11 cellular contexts compared by ENCODE assay signal in the genomic region with DNA sequence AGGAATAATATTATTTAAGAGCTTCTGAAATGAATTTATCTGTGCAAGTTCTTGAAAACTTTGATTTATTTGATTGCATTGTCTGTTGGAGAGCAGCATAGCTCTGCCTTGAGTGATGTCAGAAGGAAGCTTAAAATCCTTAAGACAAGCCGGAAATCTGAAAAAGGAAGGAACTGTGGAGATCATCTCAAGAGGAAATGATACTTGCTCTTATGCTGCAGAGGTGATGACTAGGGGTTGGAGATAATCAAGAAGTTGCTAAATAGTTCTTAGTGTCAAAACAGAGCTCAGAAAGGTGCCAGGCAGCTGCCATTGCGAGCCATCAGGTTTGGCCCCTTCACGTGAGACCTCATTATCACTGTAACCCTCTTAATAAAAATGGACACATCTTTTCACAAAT. TPM values are rescaled to one million over a fixed set of nuclear protein-coding genes. Genes with fewer than 3 reads are reported as not detected.
DNase-seq lines count a peak whose midpoint lies in the region; ATAC-seq lines count a peak whose summit lies in the region.
"Had no signal": no experiment of that assay in that cellular context is flagged by ENCODE, and none has a peak within 500 bp of the region (broad histone marks: within the 10 kb centered on the region; RNA-seq: fewer than 3 reads in every experiment).

No MANE protein-coding gene starts in this region.

- no peaks in the 10 kb centered on the region for H3K27me3 Mint-ChIP-seq in naive thymus-derived CD4-positive, alpha-beta T cell
- H3K27me3 Mint-ChIP-seq: stimulated activated memory B cell treated with anti-CD40 and anti-IgM and Interleukin-4, amounts not matched to agents 10 μg/mL and 1 μg/mL and 100 μg/mL, for 72 hours had no signal

- H3K9me3 ChIP-seq in naive thymus-derived CD4-positive, alpha-beta T cell (ENCODE audit: control insufficient read depth in 2 of 3, low read length in 3 of 3) = no peaks in the 10 kb centered on the region

- peaks cover 0 to 4% (median 0%) of the 10 kb centered on the region in 5 donors for H3K36me3 Mint-ChIP-seq in naive thymus-derived CD4-positive, alpha-beta T cell
- H3K36me3 Mint-ChIP-seq: stimulated activated memory B cell treated with anti-CD40 and anti-IgM and Interleukin-4, amounts not matched to agents 10 μg/mL and 1 μg/mL and 100 μg/mL, for 72 hours had no signal

- H3K4me1 ChIP-seq in naive thymus-derived CD4-positive, alpha-beta T cell (ENCODE audit: control insufficient read depth in 2 of 2, insufficient read depth in 2 of 2, low read length in 2 of 2) = peaks cover 0 to 20% of the 10 kb centered on the region in 2 donors

- no peaks in the 10 kb centered on the region for H3K27me3 ChIP-seq in naive thymus-derived CD4-positive, alpha-beta T cell (ENCODE audit: control insufficient read depth in 2 of 2, insufficient read depth in 2 of 2, low read length in 2 of 2)

- CTCF ChIA-PET in naive thymus-derived CD4-positive, alpha-beta T cell (lab: Charles Lee) = interaction anchor here (0.6 to 4.5 kb wide), 5 partner anchors 8 to 100 kb away, joined by 3 to 28 read pairs (median 5); no protein-coding TSS in a partner anchor

- H3K27ac ChIP-seq in naive thymus-derived CD4-positive, alpha-beta T cell (ENCODE audit: low read depth, low read length) = peak overlapping the region; percentile 63

- H3K4me3 Mint-ChIP-seq in naive thymus-derived CD4-positive, alpha-beta T cell = peak overlapping the region in 9 of 10 donors; percentile 13 to 74 (median 63)
- H3K4me3 Mint-ChIP-seq: stimulated activated memory B cell treated with anti-CD40 and anti-IgM and Interleukin-4, amounts not matched to agents 10 μg/mL and 1 μg/mL and 100 μg/mL, for 72 hours had no signal

- ATAC-seq in naive thymus-derived CD4-positive, alpha-beta T cell = peak; percentile 81
- ATAC-seq in HG02798 (IDR thresholded peaks at IDR 0.05; ENCODE audit: poor library complexity, unreplicated experiment) (no peak), GM18511 (IDR thresholded peaks at IDR 0.05; ENCODE audit: unreplicated experiment) (no peak)
- ATAC-seq: stimulated activated memory B cell treated with anti-CD40 and anti-IgM and Interleukin-4, amounts not matched to agents 10 μg/mL and 1 μg/mL and 100 μg/mL, for 72 hours had no signal

- peaks cover 0 to 2% (median 0%) of the 10 kb centered on the region in 11 donors for H3K9me3 Mint-ChIP-seq in naive thymus-derived CD4-positive, alpha-beta T cell
- H3K9me3 Mint-ChIP-seq: stimulated activated memory B cell treated with anti-CD40 and anti-IgM and Interleukin-4, amounts not matched to agents 10 μg/mL and 1 μg/mL and 100 μg/mL, for 72 hours had no signal

- no peak overlapping the region for H3K4me3 ChIP-seq in naive thymus-derived CD4-positive, alpha-beta T cell (ENCODE audit: low read length)

- POLR2A ChIA-PET in naive thymus-derived CD4-positive, alpha-beta T cell (lab: Charles Lee) = interaction anchor here (0.6 kb wide), 1 partner anchor 83 kb away, joined by 3 read pairs; a partner anchor contains a TSS

- DNase-seq in Ammon's horn (ENCODE audit: low spot score) (peak; percentile 43), Kasumi-1 (lab: John Stamatoyannopoulos, UW) (peak; percentile 35 to 57), dermis blood vessel endothelial cell (peak; percentile 17), NCI-H1105 treated with DMSO at 0.1 percent for 48 hours (lab: John Stamatoyannopoulos, UW) (no peak), UCSD-AML1 (lab: John Stamatoyannopoulos, UW; ENCODE audit: unreplicated experiment) (no peak)
- no peak for DNase-seq in naive thymus-derived CD4-positive, alpha-beta T cell
- DNase-seq: COR-L47, KG1 had no signal

- intact Hi-C loops in naive thymus-derived CD4-positive, alpha-beta T cell (cut with micrococcal nuclease) = no loop called here

- peak overlapping the region in 8 of 9 donors; percentile 89 to 99 (median 96) for H3K27ac Mint-ChIP-seq in naive thymus-derived CD4-positive, alpha-beta T cell

- H3K4me1 Mint-ChIP-seq in naive thymus-derived CD4-positive, alpha-beta T cell = peaks cover 21 to 45% (median 35%) of the 10 kb centered on the region in 7 donors

- H3K36me3 ChIP-seq in naive thymus-derived CD4-positive, alpha-beta T cell (ENCODE audit: control insufficient read depth in 2 of 3, insufficient read depth in 3 of 3, low read length in 3 of 3) = no peaks in the 10 kb centered on the region

RNA-seq across cellular contexts. Expression of a gene that starts 34.7 kb away (rescaled TPM):
- total RNA-seq in dermis blood vessel endothelial cell = 8.0 and 8.7 TPM in 2 replicates
- 10 to 100 TPM; 22.4 to 43.3 (median 29.5) TPM for total RNA-seq in naive thymus-derived CD4-positive, alpha-beta T cell
- polyA plus RNA-seq in naive thymus-derived CD4-positive, alpha-beta T cell = 10 to 100 TPM; 15.7 to 28.9 TPM

Comparison
In these comparisons a context has a peak if more than half of its experiments do, and no peak if none do; other contexts are left out.
1. DNase-seq: peak in Ammon's horn (single experiment), Kasumi-1 (2 of 2) and dermis blood vessel endothelial cell (single experiment); none in naive thymus-derived CD4-positive, alpha-beta T cell (0 of 9), NCI-H1105 treated with DMSO at 0.1 percent for 48 hours (single experiment) and UCSD-AML1 (single experiment).